Comparison of ENCODE assay signal across 22 cellular contexts in the genomic region with DNA sequence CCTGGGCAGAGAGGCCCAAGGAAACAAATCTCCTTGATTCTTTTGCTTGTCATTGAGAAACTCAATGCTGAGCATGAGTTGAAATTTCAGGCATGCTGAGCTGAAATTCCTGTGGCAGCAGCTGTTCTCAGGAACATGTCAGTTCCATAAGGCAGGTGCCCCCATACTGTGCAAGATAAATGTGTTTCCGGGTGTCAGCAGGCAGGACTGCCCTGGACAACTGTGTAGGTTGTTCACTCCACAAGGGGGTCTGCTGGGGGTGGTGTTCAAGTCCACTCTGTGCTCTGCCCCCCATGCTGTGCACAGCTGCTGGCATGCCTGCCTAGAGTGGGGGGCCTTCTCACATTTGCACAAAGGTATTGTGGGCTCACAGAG.
DNase-seq lines count a peak whose midpoint lies in the region; ATAC-seq and TF ChIP-seq lines count a peak whose summit lies in the region.
"Had no signal": no experiment of that assay in that cellular context is flagged by ENCODE, and none has a peak within 500 bp of the region (broad histone marks: within the 10 kb centered on the region; RNA-seq: fewer than 3 reads in every experiment).

No MANE protein-coding gene starts in this region.

- H3K36me3 ChIP-seq in cardiac muscle cell, result no peaks in the 10 kb centered on the region
- no peaks in the 10 kb centered on the region for H3K36me3 ChIP-seq in SJCRH30
- no peaks in the 10 kb centered on the region for H3K36me3 ChIP-seq in upper lobe of right lung
- H3K36me3 ChIP-seq: ascending aorta, BE2C, colonic mucosa, thyroid gland had no signal

- no peak overlapping the region for H3K4me3 ChIP-seq in cardiac muscle cell
- no peak overlapping the region for H3K4me3 ChIP-seq in SJCRH30
- no peak overlapping the region for H3K4me3 ChIP-seq in upper lobe of right lung
- H3K4me3 ChIP-seq: A549, ascending aorta, colonic mucosa, thyroid gland had no signal

- intact Hi-C loops in left cardiac atrium (cut with DNase I), result no loop called here
- intact Hi-C loops in upper lobe of right lung (cut with DNase I), result no loop called here

- TF ChIP-seq CTCF in cardiac muscle cell (IDR thresholded peaks at IDR 0.05; ENCODE audit: low read depth, low read length), result no peak
- no peak for TF ChIP-seq CTCF in upper lobe of right lung (IDR thresholded peaks at IDR 0.05)

- H3K9me3 ChIP-seq in cardiac muscle cell (ENCODE audit: low read depth), result no peaks in the 10 kb centered on the region
- no peaks in the 10 kb centered on the region for H3K9me3 ChIP-seq in SJCRH30 (replicated peaks)
- H3K9me3 ChIP-seq in upper lobe of right lung, result no peaks in the 10 kb centered on the region
- H3K9me3 ChIP-seq: A549, ascending aorta, BE2C, colonic mucosa, thyroid gland had no signal

- H3K27me3 ChIP-seq in cardiac muscle cell, result no peaks in the 10 kb centered on the region
- H3K27me3 ChIP-seq in SJCRH30, result no peaks in the 10 kb centered on the region
- H3K27me3 ChIP-seq in upper lobe of right lung, result no peaks in the 10 kb centered on the region
- H3K27me3 ChIP-seq: ascending aorta, BE2C, colonic mucosa, thyroid gland had no signal

- DNase-seq in cardiac muscle cell (ENCODE audit: low read depth in 1 of 2, low spot score in 1 of 2) (peak in 1 of 2 donors; percentile 36), left cardiac atrium (no peak), SJCRH30 (peak; percentile 77 to 78), kidney tubule cell (ENCODE audit: low spot score) (peak; percentile 16), upper lobe of right lung (peak; percentile 26), HPDE6-E6E7 (ENCODE audit: extremely low spot score) (no peak)
- DNase-seq: activated CD4-positive, alpha-beta T cell treated with anti-CD3 and anti-CD28 coated beads, Interleukin-2, amount 10 ng/mL, durations not matched to agents 7 days and 5 days; activated CD8-positive, alpha-beta memory T cell treated with anti-CD3 and anti-CD28 coated beads, Interleukin-2, amount 10 ng/mL, durations not matched to agents 7 days and 5 days; activated naive CD4-positive, alpha-beta T cell treated with anti-CD3 and anti-CD28 coated beads, Interleukin-2, amount 50 U/mL, for 16 hours; BE2C; colonic mucosa; NCI-H1417 treated with DMSO at 0.1 percent for 48 hours; NCI-H510A treated with DMSO at 0.1 percent for 48 hours; NK-92 treated with Interleukin-12 subunit alpha and Interleukin-12 subunit beta, amount 100 ng/mL, for 24 hours; stimulated activated CD4-positive, alpha-beta T cell treated with anti-CD3 and anti-CD28 coated beads, Interleukin-4, amount 100 ng/mL, for 24 hours; stimulated activated naive CD8-positive, alpha-beta T cell treated with anti-CD3 and anti-CD28 coated beads, Interleukin-15, Interleukin-2, amounts not matched to agents 100 U/mL and 50 U/mL, for 24 hours; T-helper 2 cell had no signal

- H3K4me1 ChIP-seq in cardiac muscle cell (ENCODE audit: low read depth) (peaks cover 4% of the 10 kb centered on the region), SJCRH30 (peaks cover 27% of the 10 kb centered on the region), upper lobe of right lung (no peaks in the 10 kb centered on the region)
- H3K4me1 ChIP-seq: A549, ascending aorta, thyroid gland had no signal

- no peak for ATAC-seq in left cardiac atrium
- ATAC-seq in upper lobe of right lung, result no peak
- ATAC-seq in HG03460 (IDR thresholded peaks at IDR 0.05; ENCODE audit: unreplicated experiment), result no peak
- ATAC-seq in HG02885 (IDR thresholded peaks at IDR 0.05; ENCODE audit: poor library complexity, unreplicated experiment), result no peak
- ATAC-seq: activated CD8-positive, alpha-beta memory T cell treated with anti-CD3 and anti-CD28 coated beads, Interleukin-2, amount 10 ng/mL, durations not matched to agents 7 days and 5 days; stimulated activated naive CD8-positive, alpha-beta T cell treated with anti-CD3 and anti-CD28 coated beads, Interleukin-15, Interleukin-2, amounts not matched to agents 100 U/mL and 50 U/mL, for 24 hours had no signal

- H3K27ac ChIP-seq in cardiac muscle cell (peak overlapping the region; percentile 55), SJCRH30 (peak overlapping the region; percentile 88), upper lobe of right lung (no peak overlapping the region)
- H3K27ac ChIP-seq: A549, ascending aorta, colonic mucosa, thyroid gland had no signal

Comparison
In these comparisons a context has a peak if more than half of its experiments do, and no peak if none do; other contexts are left out.
1. DNase-seq: peak in SJCRH30 (2 of 2), kidney tubule cell (single experiment) and upper lobe of right lung (single experiment); none in left cardiac atrium (single experiment) and HPDE6-E6E7 (single experiment).